In genomic region chr1:153678519-153679336, GRCh38 we compare ENCODE assay signal across 8 cellular contexts. TPM values are rescaled to one million over a fixed set of nuclear protein-coding genes. Genes with fewer than 3 reads are reported as not detected.
DNase-seq lines count a peak whose midpoint lies in the region; ATAC-seq and TF ChIP-seq lines count a peak whose summit lies in the region.

Gene NPR1 (plus strand): TSS chr1:153678688. CDS start chr1:153679109, 421 bp downstream.

- CTCF ChIA-PET in CD8-positive, alpha-beta T cell (lab: Charles Lee) = interaction anchor here (0.7 to 2.8 kb wide), 18 partner anchors 9 to 879 kb away, joined by 3 to 16 read pairs (median 3); partner anchors contain the start of gene RAB13
- CTCF ChIA-PET in activated CD8-positive, alpha-beta T cell treated with anti-CD3 and anti-CD28 coated beads for 36 hours (lab: Charles Lee) = interaction anchor here (0.7 to 5.2 kb wide), 18 partner anchors 8 to 308 kb away, joined by 3 to 40 read pairs (median 4); partner anchors contain the start of genes CHTOP, INTS3, RAB13 and SNAPIN

- H3K27me3 Mint-ChIP-seq in CD8-positive, alpha-beta T cell (ENCODE audit: low read depth) = peaks cover 50% of the 10 kb centered on the region
- H3K27me3 Mint-ChIP-seq in activated CD8-positive, alpha-beta T cell treated with anti-CD3 and anti-CD28 coated beads for 36 hours = peaks cover 41% of the 10 kb centered on the region
- H3K27me3 Mint-ChIP-seq in nephron progenitor cell (ENCODE audit: low read depth, poor library complexity) = peaks cover 61% of the 10 kb centered on the region

- peaks cover 22% of the 10 kb centered on the region for H3K4me1 Mint-ChIP-seq in CD8-positive, alpha-beta T cell (ENCODE audit: low read depth)
- H3K4me1 Mint-ChIP-seq in activated CD8-positive, alpha-beta T cell treated with anti-CD3 and anti-CD28 coated beads for 36 hours (ENCODE audit: low read depth) = peaks cover 19% of the 10 kb centered on the region
- peaks cover 30% of the 10 kb centered on the region for H3K4me1 Mint-ChIP-seq in nephron progenitor cell

- H3K27me3 ChIP-seq in CD8-positive, alpha-beta T cell (ENCODE audit: insufficient read depth, low read length) = peaks cover 30% of the 10 kb centered on the region
- H3K27me3 ChIP-seq in HL-60 (ENCODE audit: insufficient read depth, poor library complexity, severe bottlenecking) = peaks cover 31% of the 10 kb centered on the region

- peak in 2 of 7 experiments; percentile 21 to 22 for DNase-seq in CD8-positive, alpha-beta T cell
- no peak for DNase-seq in HL-60 (ENCODE audit: low read depth in 1 of 2, low spot score in 1 of 2)
- peak; percentile 46 for DNase-seq in activated CD8-positive, alpha-beta T cell treated with anti-CD3 and anti-CD28 coated beads for 36 hours
- DNase-seq in fibroblast of peridontal ligament (ENCODE audit: extremely low read depth) = peak; percentile 24
- DNase-seq in nephron progenitor cell = peak; percentile 55
- no peak for DNase-seq in NCI-H187 treated with DMSO at 0.1 percent for 48 hours (lab: John Stamatoyannopoulos, UW)
- no peak for DNase-seq in OCI-M1 (lab: John Stamatoyannopoulos, UW)

- H3K9me3 ChIP-seq in CD8-positive, alpha-beta T cell (ENCODE audit: low read length) = no peaks in the 10 kb centered on the region

- no peak within 1 kb of the TSS for H3K27ac Mint-ChIP-seq in CD8-positive, alpha-beta T cell
- H3K27ac Mint-ChIP-seq in activated CD8-positive, alpha-beta T cell treated with anti-CD3 and anti-CD28 coated beads for 36 hours = no peak within 1 kb of the TSS
- no peak within 1 kb of the TSS for H3K27ac Mint-ChIP-seq in nephron progenitor cell

- H3K36me3 Mint-ChIP-seq in CD8-positive, alpha-beta T cell = no peaks in the 10 kb centered on the region
- no peaks in the 10 kb centered on the region for H3K36me3 Mint-ChIP-seq in activated CD8-positive, alpha-beta T cell treated with anti-CD3 and anti-CD28 coated beads for 36 hours (ENCODE audit: low read depth)
- H3K36me3 Mint-ChIP-seq in nephron progenitor cell (ENCODE audit: low read depth) = no peaks in the 10 kb centered on the region

- H3K27ac ChIP-seq in CD8-positive, alpha-beta T cell (ENCODE audit: low read depth, low read length) = no peak within 1 kb of the TSS
- no peak within 1 kb of the TSS for H3K27ac ChIP-seq in HL-60 (replicated peaks)

- peak; percentile 50 for ATAC-seq in CD8-positive, alpha-beta T cell
- peak; percentile 43 for ATAC-seq in activated CD8-positive, alpha-beta T cell treated with anti-CD3 and anti-CD28 coated beads for 36 hours
- ATAC-seq in HG02870 (IDR thresholded peaks at IDR 0.05; ENCODE audit: unreplicated experiment) = no peak

- H3K36me3 ChIP-seq in CD8-positive, alpha-beta T cell (ENCODE audit: insufficient read depth, low read length) = no peaks in the 10 kb centered on the region

- H3K4me1 ChIP-seq in CD8-positive, alpha-beta T cell (ENCODE audit: insufficient read depth, low read length) = peaks cover 25% of the 10 kb centered on the region

- no peaks in the 10 kb centered on the region for H3K9me3 Mint-ChIP-seq in CD8-positive, alpha-beta T cell
- no peaks in the 10 kb centered on the region for H3K9me3 Mint-ChIP-seq in activated CD8-positive, alpha-beta T cell treated with anti-CD3 and anti-CD28 coated beads for 36 hours
- H3K9me3 Mint-ChIP-seq in nephron progenitor cell = no peaks in the 10 kb centered on the region

- TF ChIP-seq CTCF in CD8-positive, alpha-beta T cell (IDR thresholded peaks at IDR 0.05) = no peak
- no peak for TF ChIP-seq CTCF in HL-60 (IDR thresholded peaks at IDR 0.05; ENCODE audit: insufficient read depth, low read length)
- no peak for TF ChIP-seq CTCF in activated CD8-positive, alpha-beta T cell treated with anti-CD3 and anti-CD28 coated beads for 36 hours (IDR thresholded peaks at IDR 0.05)
- no peak for TF ChIP-seq CTCF in nephron progenitor cell (IDR thresholded peaks at IDR 0.05)

- H3K4me3 Mint-ChIP-seq in CD8-positive, alpha-beta T cell = peak within 1 kb of the TSS; percentile 91
- H3K4me3 Mint-ChIP-seq in activated CD8-positive, alpha-beta T cell treated with anti-CD3 and anti-CD28 coated beads for 36 hours = peak within 1 kb of the TSS; percentile 65
- peak within 1 kb of the TSS; percentile 87 for H3K4me3 Mint-ChIP-seq in nephron progenitor cell

- peak within 1 kb of the TSS; percentile 48 for H3K4me3 ChIP-seq in CD8-positive, alpha-beta T cell (ENCODE audit: low read depth, low read length)
- peak within 1 kb of the TSS; percentile 35 for H3K4me3 ChIP-seq in HL-60 (replicated peaks; ENCODE audit: insufficient read depth, low read length)

- POLR2A ChIA-PET in CD8-positive, alpha-beta T cell (lab: Charles Lee) = interaction anchor here (1.1 kb wide), 1 partner anchor 14 kb away, joined by 3 read pairs; no protein-coding TSS in a partner anchor
- POLR2A ChIA-PET in activated CD8-positive, alpha-beta T cell treated with anti-CD3 and anti-CD28 coated beads for 36 hours (lab: Charles Lee) = interaction anchor here (0.8 kb wide), 1 partner anchor 74 kb away, joined by 3 read pairs; no protein-coding TSS in a partner anchor

- intact Hi-C loops in CD8-positive, alpha-beta T cell (cut with DNase I, micrococcal nuclease) = no loop called here
- intact Hi-C loops in activated CD8-positive, alpha-beta T cell treated with anti-CD3 and anti-CD28 coated beads for 36 hours (cut with micrococcal nuclease) = loop anchor here (5.0 kb wide), 1 partner anchor 69 kb away; no protein-coding TSS in a partner anchor

RNA-seq across cellular contexts. Expression of gene NPR1, which starts in this region (rescaled TPM):
- not detected for total RNA-seq in CD8-positive, alpha-beta T cell
- total RNA-seq in activated CD8-positive, alpha-beta T cell treated with anti-CD3 and anti-CD28 coated beads for 36 hours = not detected

Comparison
In these comparisons a context has a peak if more than half of its experiments do, and no peak if none do; other contexts are left out.
1. Peak in ATAC-seq and H3K4me3 ChIP-seq in CD8-positive, alpha-beta T cell; RNA of the gene not detected or under 1 TPM.
2. Peak in DNase-seq and ATAC-seq in activated CD8-positive, alpha-beta T cell treated with anti-CD3 and anti-CD28 coated beads for 36 hours; RNA of the gene not detected or under 1 TPM.
3. DNase-seq: peak in fibroblast of peridontal ligament (single experiment) and nephron progenitor cell (single experiment); none in HL-60 (0 of 2), NCI-H187 treated with DMSO at 0.1 percent for 48 hours (single experiment) and OCI-M1 (single experiment).
4. Peak in every context shown above with its lines, with median percentiles within 50 percentile points of each other: H3K4me3 Mint-ChIP-seq.